Comparison of ENCODE assay signal across 8 cellular contexts in the genomic region with DNA sequence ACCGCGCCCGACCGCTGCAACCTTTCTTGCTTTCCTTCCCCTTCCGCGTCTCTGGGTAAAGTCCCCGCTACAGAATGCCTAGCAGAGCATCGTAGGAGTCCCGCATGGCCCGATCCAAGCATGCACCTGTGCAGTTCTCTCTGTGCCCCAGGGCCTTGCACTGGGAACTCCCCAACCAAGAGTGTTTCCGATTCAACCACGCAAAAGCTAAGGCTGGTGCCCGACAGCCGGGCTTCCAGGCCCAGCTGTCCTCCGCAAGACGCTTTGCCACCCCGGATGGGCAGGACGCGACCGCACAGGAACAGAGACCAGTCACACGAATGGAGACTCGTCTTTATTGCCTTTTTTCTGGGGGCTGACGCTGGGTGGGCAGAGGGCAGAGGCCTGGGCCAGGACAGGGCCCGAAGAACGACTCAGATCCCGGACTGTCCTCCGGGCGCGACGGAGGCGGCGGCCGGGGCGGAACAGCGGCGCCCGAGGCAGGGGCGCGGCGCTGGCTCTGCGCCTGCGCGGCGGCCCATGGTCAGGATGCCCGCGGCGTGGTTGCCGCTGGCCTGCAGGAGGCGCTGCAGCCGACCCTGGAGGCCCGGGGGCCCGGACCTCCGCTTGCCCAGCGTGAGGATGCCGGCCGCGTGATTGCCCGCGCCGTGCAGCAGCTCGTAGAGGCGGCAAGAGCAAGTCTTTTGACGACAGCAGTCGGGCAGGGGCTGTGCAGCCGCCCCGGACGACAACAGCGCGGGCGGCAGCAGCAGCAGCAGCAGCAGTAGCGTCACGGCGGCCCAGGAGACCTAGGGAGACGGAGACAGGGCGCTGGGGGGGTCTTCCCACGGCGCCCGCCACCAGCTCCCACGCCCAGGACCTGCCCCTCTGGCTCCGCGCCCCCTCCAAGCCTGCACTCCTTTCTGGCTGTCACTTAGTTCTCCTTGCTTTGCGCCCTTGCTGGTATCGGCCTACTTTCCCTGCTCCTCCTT. TPM values are rescaled to one million over a fixed set of nuclear protein-coding genes. Genes with fewer than 3 reads are reported as not detected.
DNase-seq lines count a peak whose midpoint lies in the region; ATAC-seq and TF ChIP-seq lines count a peak whose summit lies in the region.

No MANE protein-coding gene starts in this region.

- H3K27ac Mint-ChIP-seq in activated T-cell treated with anti-CD3 and anti-CD28 coated beads, Interleukin-2, amount 50 U/mL, for 72 hours = peak overlapping the region; percentile 60
- H3K27ac Mint-ChIP-seq in natural killer cell treated with Interleukin-12 subunit alpha and Interleukin-12 subunit beta and Interleukin-15 and Interleukin-18, amount 100 ng/mL, for 72 hours = peak overlapping the region; percentile 62 to 90
- H3K27ac Mint-ChIP-seq in stimulated activated naive B cell treated with anti-CD40 and anti-IgM and Interleukin-4, amounts not matched to agents 10 μg/mL and 1 μg/mL and 100 μg/mL, for 72 hours = peak overlapping the region; percentile 98

- H3K4me1 Mint-ChIP-seq in activated T-cell treated with anti-CD3 and anti-CD28 coated beads, Interleukin-2, amount 50 U/mL, for 72 hours (ENCODE audit: low read depth) = peaks cover 53% of the 10 kb centered on the region
- peaks cover 35 to 36% of the 10 kb centered on the region in 2 donors for H3K4me1 Mint-ChIP-seq in natural killer cell treated with Interleukin-12 subunit alpha and Interleukin-12 subunit beta and Interleukin-15 and Interleukin-18, amount 100 ng/mL, for 72 hours (ENCODE audit: low read depth in 2 of 2)
- peaks cover 50 to 68% of the 10 kb centered on the region in 2 donors for H3K4me1 Mint-ChIP-seq in stimulated activated naive B cell treated with anti-CD40 and anti-IgM and Interleukin-4, amounts not matched to agents 10 μg/mL and 1 μg/mL and 100 μg/mL, for 72 hours

- H3K9ac ChIP-seq in OCI-LY1 (ENCODE audit: low read length) = peak overlapping the region; percentile 66

- peaks cover 21% of the 10 kb centered on the region for H3K27me3 Mint-ChIP-seq in activated T-cell treated with anti-CD3 and anti-CD28 coated beads, Interleukin-2, amount 50 U/mL, for 72 hours (ENCODE audit: low read depth)
- H3K27me3 Mint-ChIP-seq in natural killer cell treated with Interleukin-12 subunit alpha and Interleukin-12 subunit beta and Interleukin-15 and Interleukin-18, amount 100 ng/mL, for 72 hours = peaks cover 0 to 3% of the 10 kb centered on the region in 2 donors
- H3K27me3 Mint-ChIP-seq in stimulated activated naive B cell treated with anti-CD40 and anti-IgM and Interleukin-4, amounts not matched to agents 10 μg/mL and 1 μg/mL and 100 μg/mL, for 72 hours = no peaks in the 10 kb centered on the region

- no peaks in the 10 kb centered on the region for H3F3A ChIP-seq in OCI-LY1 (ENCODE audit: insufficient read depth, low read length)

- H3K36me3 Mint-ChIP-seq in activated T-cell treated with anti-CD3 and anti-CD28 coated beads, Interleukin-2, amount 50 U/mL, for 72 hours (ENCODE audit: insufficient read depth in 2 of 2) = no peaks in the 10 kb centered on the region
- H3K36me3 Mint-ChIP-seq in natural killer cell treated with Interleukin-12 subunit alpha and Interleukin-12 subunit beta and Interleukin-15 and Interleukin-18, amount 100 ng/mL, for 72 hours = no peaks in the 10 kb centered on the region
- peaks cover 1 to 4% of the 10 kb centered on the region in 2 donors for H3K36me3 Mint-ChIP-seq in stimulated activated naive B cell treated with anti-CD40 and anti-IgM and Interleukin-4, amounts not matched to agents 10 μg/mL and 1 μg/mL and 100 μg/mL, for 72 hours

- H3K4me1 ChIP-seq in OCI-LY1 (ENCODE audit: insufficient read depth, low read length, severe bottlenecking) = peaks cover 40% of the 10 kb centered on the region

- H2AFZ ChIP-seq in OCI-LY1 (ENCODE audit: low read length) = peak overlapping the region; percentile 66; the same call in 1 of the 2 replicates

- H3K27me3 ChIP-seq in OCI-LY1 (ENCODE audit: insufficient read depth, low read length) = no peaks in the 10 kb centered on the region

- H3K9me3 Mint-ChIP-seq in activated T-cell treated with anti-CD3 and anti-CD28 coated beads, Interleukin-2, amount 50 U/mL, for 72 hours = no peaks in the 10 kb centered on the region
- H3K9me3 Mint-ChIP-seq in natural killer cell treated with Interleukin-12 subunit alpha and Interleukin-12 subunit beta and Interleukin-15 and Interleukin-18, amount 100 ng/mL, for 72 hours = no peaks in the 10 kb centered on the region
- no peaks in the 10 kb centered on the region for H3K9me3 Mint-ChIP-seq in stimulated activated naive B cell treated with anti-CD40 and anti-IgM and Interleukin-4, amounts not matched to agents 10 μg/mL and 1 μg/mL and 100 μg/mL, for 72 hours

- TF ChIP-seq CTCF in OCI-LY1 (IDR thresholded peaks at IDR 0.05; ENCODE audit: low read length) = peak; percentile 81

- H3K79me2 ChIP-seq in OCI-LY1 (ENCODE audit: insufficient read depth, low read length) = no peaks in the 10 kb centered on the region

- H3K4me3 ChIP-seq in OCI-LY1 (ENCODE audit: low read depth, low read length, poor library complexity, severe bottlenecking) = peak overlapping the region; percentile 68

- no peaks in the 10 kb centered on the region for H4K20me1 ChIP-seq in OCI-LY1 (ENCODE audit: insufficient read depth, low read length)

- H3K9me2 ChIP-seq in OCI-LY1 (ENCODE audit: low read depth, low read length) = no peaks in the 10 kb centered on the region

- H3K4me2 ChIP-seq in OCI-LY1 (ENCODE audit: low read length) = peak overlapping the region; percentile 82

- no peaks in the 10 kb centered on the region for H3K36me3 ChIP-seq in OCI-LY1 (ENCODE audit: insufficient read depth, low read length)

- no peaks in the 10 kb centered on the region for H3K9me3 ChIP-seq in OCI-LY1 (ENCODE audit: low read length)

- no peak overlapping the region for H3K27ac ChIP-seq in OCI-LY1 (ENCODE audit: low read depth, low read length, poor library complexity, severe bottlenecking)

- H3K4me3 Mint-ChIP-seq in activated T-cell treated with anti-CD3 and anti-CD28 coated beads, Interleukin-2, amount 50 U/mL, for 72 hours = peak overlapping the region; percentile 91 to 93
- H3K4me3 Mint-ChIP-seq in natural killer cell treated with Interleukin-12 subunit alpha and Interleukin-12 subunit beta and Interleukin-15 and Interleukin-18, amount 100 ng/mL, for 72 hours = peak overlapping the region; percentile 88
- peak overlapping the region; percentile 89 to 91 for H3K4me3 Mint-ChIP-seq in stimulated activated naive B cell treated with anti-CD40 and anti-IgM and Interleukin-4, amounts not matched to agents 10 μg/mL and 1 μg/mL and 100 μg/mL, for 72 hours

- ATAC-seq in GM18873 (IDR thresholded peaks at IDR 0.05; ENCODE audit: low FRiP score, unreplicated experiment) = peak; percentile 55
- peak; percentile 49 for ATAC-seq in HG03460 (IDR thresholded peaks at IDR 0.05; ENCODE audit: unreplicated experiment)
- peak; percentile 73 to 74 for ATAC-seq in activated T-cell treated with anti-CD3 and anti-CD28 coated beads, Interleukin-2, amount 50 U/mL, for 72 hours (replicated peaks in 1 of 2)
- ATAC-seq in natural killer cell treated with Interleukin-12 subunit alpha and Interleukin-12 subunit beta and Interleukin-15 and Interleukin-18, amount 100 ng/mL, for 72 hours = peak; percentile 86 to 88
- peak; percentile 76 for ATAC-seq in stimulated activated naive B cell treated with anti-CD40 and anti-IgM and Interleukin-4, amounts not matched to agents 10 μg/mL and 1 μg/mL and 100 μg/mL, for 72 hours (replicated peaks)

- peak; percentile 96 for DNase-seq in AG08396 (ENCODE audit: low spot score)
- DNase-seq in activated T-cell treated with anti-CD3 and anti-CD28 coated beads, Interleukin-2, amount 50 U/mL, for 72 hours = peak; percentile 84 to 93
- peak; percentile 49 for DNase-seq in fibroblast of peridontal ligament (ENCODE audit: extremely low read depth)
- peak; percentile 85 for DNase-seq in natural killer cell treated with Interleukin-12 subunit alpha and Interleukin-12 subunit beta and Interleukin-15 and Interleukin-18, amount 100 ng/mL, for 72 hours (ENCODE audit: low spot score)
- DNase-seq in stimulated activated naive B cell treated with anti-CD40 and anti-IgM and Interleukin-4, amounts not matched to agents 10 μg/mL and 1 μg/mL and 100 μg/mL, for 72 hours = peak; percentile 80

RNA-seq across cellular contexts. Expression of gene HCRT, which starts 1.2 kb away (rescaled TPM):
- total RNA-seq in activated T-cell treated with anti-CD3 and anti-CD28 coated beads, Interleukin-2, amount 50 U/mL, for 72 hours = not detected
- not detected for total RNA-seq in natural killer cell treated with Interleukin-12 subunit alpha and Interleukin-12 subunit beta and Interleukin-15 and Interleukin-18, amount 100 ng/mL, for 72 hours

RNA-seq across cellular contexts. Expression of gene KCNH4, which starts 3.1 kb away (rescaled TPM):
- under 1 TPM; 0.26 to 0.39 TPM for total RNA-seq in activated T-cell treated with anti-CD3 and anti-CD28 coated beads, Interleukin-2, amount 50 U/mL, for 72 hours
- total RNA-seq in natural killer cell treated with Interleukin-12 subunit alpha and Interleukin-12 subunit beta and Interleukin-15 and Interleukin-18, amount 100 ng/mL, for 72 hours = 1 to 10 TPM in 1 of 2 donors, under 1 TPM in 1; 0.33 to 2.5 TPM

RNA-seq across cellular contexts. Expression of gene GHDC, which starts 10.3 kb away (rescaled TPM):
- 10 to 100 TPM; 17.3 to 18.8 TPM for total RNA-seq in activated T-cell treated with anti-CD3 and anti-CD28 coated beads, Interleukin-2, amount 50 U/mL, for 72 hours
- 10 to 100 TPM; 13.2 to 17.5 TPM for total RNA-seq in natural killer cell treated with Interleukin-12 subunit alpha and Interleukin-12 subunit beta and Interleukin-15 and Interleukin-18, amount 100 ng/mL, for 72 hours

RNA-seq across cellular contexts. Expression of gene RAB5C, which starts 29.2 kb away (rescaled TPM):
- 10 to 100 TPM; 35.1 to 44.1 TPM for total RNA-seq in activated T-cell treated with anti-CD3 and anti-CD28 coated beads, Interleukin-2, amount 50 U/mL, for 72 hours
- total RNA-seq in natural killer cell treated with Interleukin-12 subunit alpha and Interleukin-12 subunit beta and Interleukin-15 and Interleukin-18, amount 100 ng/mL, for 72 hours = 10 to 100 TPM; 67.4 to 73.7 TPM
